In genomic region chr2:95207111-95207961, GRCh38 we compare ENCODE assay signal across 8 cellular contexts. TPM values are rescaled to one million over a fixed set of nuclear protein-coding genes. Genes with fewer than 3 reads are reported as not detected.
DNase-seq lines count a peak whose midpoint lies in the region; ATAC-seq and TF ChIP-seq lines count a peak whose summit lies in the region.

Gene ZNF892, plus strand, starts transcription at chr2:95207521. Its CDS starts 295 bp downstream, at chr2:95207816.

- peak; percentile 63 to 64 for TF ChIP-seq POLR2A in gastroesophageal sphincter (IDR thresholded peaks at IDR 0.05)

- H3K36me3 Mint-ChIP-seq in GM23338 (ENCODE audit: low read depth) = peaks cover 41% of the 10 kb centered on the region

- H3K27ac Mint-ChIP-seq in GM23338 = peak within 1 kb of the TSS; percentile 80

- peaks cover 18% of the 10 kb centered on the region for H3K36me3 ChIP-seq in GM23338 (ENCODE audit: insufficient read depth)
- H3K36me3 ChIP-seq in gastroesophageal sphincter = peaks cover 4 to 29% of the 10 kb centered on the region in 2 donors
- no peaks in the 10 kb centered on the region for H3K36me3 ChIP-seq in neutrophil

- H3K79me2 ChIP-seq in GM23338 (replicated peaks; ENCODE audit: insufficient read depth) = peaks cover 14% of the 10 kb centered on the region; the same call in 1 of the 2 replicates

- no peaks in the 10 kb centered on the region for H3K9me2 ChIP-seq in GM23338 (ENCODE audit: insufficient read depth)

- in situ Hi-C loops in G401 (cut with HindIII; ENCODE audit: low sequenced_read_pairs) = no loop called here

- H2AFZ ChIP-seq in GM23338 = peak within 1 kb of the TSS; percentile 94

- peak within 1 kb of the TSS; percentile 85 for H3K4me3 ChIP-seq in GM23338
- H3K4me3 ChIP-seq in gastroesophageal sphincter = peak within 1 kb of the TSS; percentile 61 to 80
- peak within 1 kb of the TSS; percentile 64 to 78 for H3K4me3 ChIP-seq in neutrophil (ENCODE audit: low read depth in 1 of 2, low read length in 1 of 2)

- H3K27ac ChIP-seq in GM23338 (ENCODE audit: low read depth) (peak within 1 kb of the TSS; percentile 78), gastroesophageal sphincter (peak within 1 kb of the TSS; percentile 15 to 93 (median 88)), neutrophil (peak within 1 kb of the TSS; percentile 37), substantia nigra (ENCODE audit: low read depth, low read length, poor library complexity, severe bottlenecking) (peak within 1 kb of the TSS; percentile 85)

- H3K4me1 Mint-ChIP-seq in GM23338 = peaks cover 21% of the 10 kb centered on the region; the same call in 2 of the 3 replicates

- WGBS in gastroesophageal sphincter (ENCODE audit: low coverage in 1 of 2), 2 donors = 0% methylated on average over 2 of the region's 74 CpGs; no CpG with 5 or more reads in 1 of the 2 donors

- H3K27me3 Mint-ChIP-seq in GM23338 (ENCODE audit: insufficient read depth, low read depth, poor library complexity) = peaks cover 20% of the 10 kb centered on the region

- H3K9me3 ChIP-seq in gastroesophageal sphincter (peaks cover 0 to 19% (median 0%) of the 10 kb centered on the region in 3 donors), neutrophil (no peaks in the 10 kb centered on the region)

- peaks cover 31% of the 10 kb centered on the region for H3K9me3 Mint-ChIP-seq in GM23338

- no peak for TF ChIP-seq EP300 in gastroesophageal sphincter (IDR thresholded peaks at IDR 0.05)

- peaks cover 5% of the 10 kb centered on the region; the same call in 1 of the 2 replicates for H3F3A ChIP-seq in GM23338 (replicated peaks; ENCODE audit: low read depth)

- H3K27me3 ChIP-seq in GM23338 (ENCODE audit: insufficient read depth) (peaks cover 26% of the 10 kb centered on the region), gastroesophageal sphincter (no peaks in the 10 kb centered on the region), neutrophil (peaks cover 23% of the 10 kb centered on the region)

- peak; percentile 32 to 59; a peak in 2 of 4 replicates for TF ChIP-seq CTCF in GM23338 (conservative IDR thresholded peaks at IDR 0.05; ENCODE audit: low read depth in 2 of 2)
- TF ChIP-seq CTCF in gastroesophageal sphincter (IDR thresholded peaks at IDR 0.05) = peak in 3 of 4 experiments; percentile 4 to 71 (median 32)
- TF ChIP-seq CTCF in neutrophil (IDR thresholded peaks at IDR 0.05) = no peak

- H3K4me1 ChIP-seq in GM23338 (ENCODE audit: insufficient read depth) = peaks cover 14% of the 10 kb centered on the region
- peaks cover 0 to 36% (median 8%) of the 10 kb centered on the region in 3 donors for H3K4me1 ChIP-seq in gastroesophageal sphincter
- H3K4me1 ChIP-seq in neutrophil (ENCODE audit: control insufficient read depth in 1 of 2, insufficient read depth in 1 of 2, low read depth in 1 of 2, low read length in 1 of 2) = peaks cover 4 to 11% of the 10 kb centered on the region in 2 experiments

- H3K4me3 Mint-ChIP-seq in GM23338 = peak within 1 kb of the TSS; percentile 86

- peak within 1 kb of the TSS; percentile 93 for H3K4me2 ChIP-seq in GM23338

- peaks cover 9% of the 10 kb centered on the region for H4K20me1 ChIP-seq in GM23338 (replicated peaks; ENCODE audit: insufficient read depth)

- ATAC-seq in GM23338 (peak; percentile 94), gastroesophageal sphincter (peak; percentile 98)

- DNase-seq in G401 (ENCODE audit: low spot score) = peak; percentile 93
- peak; percentile 97 for DNase-seq in GM23338 (ENCODE audit: low spot score)
- DNase-seq in LHCN-M2 (ENCODE audit: low read depth) = peak; percentile 90
- peak; percentile 78 for DNase-seq in SHP77 treated with DMSO at 0.1 percent for 48 hours (lab: John Stamatoyannopoulos, UW)
- DNase-seq in activated naive CD4-positive, alpha-beta T cell treated with Interleukin-2 at 50 U/mL for 16 hours = peak; percentile 81
- DNase-seq in substantia nigra (lab: John Stamatoyannopoulos, UW) = peak; percentile 47 to 95 (median 87)

TF ChIP-seq in GM23338, 12 proteins besides CTCF, POLR2A, EP300 and RAD21 (continues in another document):
- TF ChIP-seq ZNF331 (CRISPR knock-in tag; IDR thresholded peaks at IDR 0.05; ENCODE audit: low read depth) (peak; percentile 61), EZH2phosphoT487 (IDR thresholded peaks at IDR 0.05; ENCODE audit: unreplicated experiment) (no peak), JUNB (IDR thresholded peaks at IDR 0.05; ENCODE audit: unreplicated experiment) (no peak), CREB1 (CRISPR knock-in tag; IDR thresholded peaks at IDR 0.05; ENCODE audit: low read depth) (peak; percentile 67), EZH2 (IDR thresholded peaks at IDR 0.05; ENCODE audit: low read depth, unreplicated experiment) (peak; percentile 44), ZNF462 (CRISPR knock-in tag; IDR thresholded peaks at IDR 0.05) (no peak), NANOG (IDR thresholded peaks at IDR 0.05; ENCODE audit: borderline replicate concordance) (no peak), ZNF114 (CRISPR knock-in tag; IDR thresholded peaks at IDR 0.05) (no peak), STAT1 (IDR thresholded peaks at IDR 0.05; ENCODE audit: unreplicated experiment) (no peak), POLR2AphosphoS5 (IDR thresholded peaks at IDR 0.05; ENCODE audit: low read depth) (peak; percentile 80)

RNA-seq across cellular contexts. Expression of gene ZNF892, which starts in this region (rescaled TPM):
- 2.5 and 2.6 TPM in 2 replicates for total RNA-seq in G401 (2014; rRNA removed; shearing (Covaris generic))
- total RNA-seq in GM23338 (2014; rRNA removed; shearing (Covaris generic)) = 13.3 and 17.9 TPM in 2 replicates
- polyA plus RNA-seq in GM23338 (2016; fragmentation: Nextera tagmentation; extraction: Ambion mirVana) = 2.2 and 2.7 TPM in 2 replicates
- total RNA-seq in LHCN-M2 (2014; rRNA removed) (3.4 and 4.6 TPM in 2 replicates), gastroesophageal sphincter (10 to 100 TPM in 1 of 4 donors, 1 to 10 TPM in 3; 5.6 to 14.0 (median 7.7) TPM)
- polyA plus RNA-seq in LHCN-M2 (2012) = 0.51 TPM

Comparison
In these comparisons a context has a peak if more than half of its experiments do, and no peak if none do; other contexts are left out.
1. Peak in every context shown above with its lines: DNase-seq, ATAC-seq, H3K4me3 ChIP-seq and H3K27ac ChIP-seq.
2. H3K27ac ChIP-seq: peak in every context shown above with its lines; median percentile 88 in gastroesophageal sphincter; 85 in substantia nigra; 78 in GM23338; 37 in neutrophil.